ENCODE assay signal across 20 cellular contexts in genomic region chr18:79690586-79691482, GRCh38. TPM values are rescaled to one million over a fixed set of nuclear protein-coding genes. Genes with fewer than 3 reads are reported as not detected.
DNase-seq lines count a peak whose midpoint lies in the region; ATAC-seq and TF ChIP-seq lines count a peak whose summit lies in the region.
"Had no signal": no experiment of that assay in that cellular context is flagged by ENCODE, and none has a peak within 500 bp of the region (broad histone marks: within the 10 kb centered on the region; RNA-seq: fewer than 3 reads in every experiment).

No MANE protein-coding gene starts in this region.

- no peak overlapping the region for H2AFZ ChIP-seq in trophoblast cell (ENCODE audit: insufficient read depth, low read length, poor library complexity)
- H2AFZ ChIP-seq: neural progenitor cell had no signal

- H2AK5ac ChIP-seq in trophoblast cell (ENCODE audit: low read length): no peak overlapping the region

- WGBS in trophoblast cell (ENCODE audit: extremely low coverage, insufficient coverage, insufficient read length): no CpG with 5 or more reads among the region's 33 CpGs

- no peak for DNase-seq in activated T-cell treated with anti-CD3 and anti-CD28 coated beads, Interleukin-2, amount 50 U/mL, for 24 hours
- DNase-seq in activated T-cell treated with anti-CD3 and anti-CD28 coated beads, Interleukin-2, amount 50 U/mL, for 1 hour: no peak
- DNase-seq in central memory CD8-positive, alpha-beta T cell (ENCODE audit: low spot score in 2 of 2): no peak
- DNase-seq in trophoblast cell (no peak), SHP77 treated with DMSO at 0.1 percent for 48 hours (lab: John Stamatoyannopoulos, UW) (no peak), T1000 (lab: John Stamatoyannopoulos, UW) (no peak)
- DNase-seq: anterior cingulate cortex, DMS79, left colon, NCI-H1105, NCI-H2081, Right ventricle myocardium superior, spleen had no signal

- H3K14ac ChIP-seq in trophoblast cell (ENCODE audit: low read length): no peak overlapping the region

- H3K4me3 ChIP-seq in HEK293 (ENCODE audit: low read depth, low read length) (no peak overlapping the region), trophoblast cell (ENCODE audit: low read depth, low read length) (no peak overlapping the region)
- H3K4me3 ChIP-seq: esophagus muscularis mucosa, neural progenitor cell, spleen, thoracic aorta had no signal

- H3K27me3 ChIP-seq in trophoblast cell (ENCODE audit: insufficient read depth, low read length): no peaks in the 10 kb centered on the region
- H3K27me3 ChIP-seq: esophagus muscularis mucosa, neural progenitor cell, spleen had no signal

- peak; percentile 11 for ATAC-seq in central memory CD8-positive, alpha-beta T cell (replicated peaks; ENCODE audit: extremely low read depth, poor library complexity, severe bottlenecking)
- ATAC-seq in GM21447 (IDR thresholded peaks at IDR 0.05; ENCODE audit: unreplicated experiment): no peak
- ATAC-seq: activated T-helper 17 cell treated with anti-CD3 and anti-CD28 coated beads, Interleukin-2, amount 50 U/mL, for 72 hours; left colon had no signal

- H3K4me1 Mint-ChIP-seq in activated T-cell treated with anti-CD3 and anti-CD28 coated beads, Interleukin-2, amount 50 U/mL, for 24 hours (ENCODE audit: low read depth): peaks cover 55% of the 10 kb centered on the region
- H3K4me1 Mint-ChIP-seq in central memory CD8-positive, alpha-beta T cell: peaks cover 42% of the 10 kb centered on the region

- peak overlapping the region; percentile 57 for H3K4ac ChIP-seq in trophoblast cell (ENCODE audit: low read depth, low read length)

- TF ChIP-seq CTCF in HEK293 (tag by site-specific recombination; IDR thresholded peaks at IDR 0.05): no peak

- CTCF ChIA-PET in HEK293 (lab: Yijun Ruan, JAX): no interaction called here

- no peak overlapping the region for H3K9ac ChIP-seq in trophoblast cell (ENCODE audit: low read length)
- H3K9ac ChIP-seq: neural progenitor cell had no signal

- no peak overlapping the region for H2BK5ac ChIP-seq in trophoblast cell (ENCODE audit: low read depth, low read length, poor library complexity)

- no peak overlapping the region for H4K91ac ChIP-seq in trophoblast cell (ENCODE audit: low read depth, low read length)

- peak overlapping the region; percentile 20 for H4K8ac ChIP-seq in trophoblast cell (ENCODE audit: low read depth, low read length)

- no peak overlapping the region for H2BK120ac ChIP-seq in trophoblast cell (ENCODE audit: insufficient read depth, low read length, poor library complexity)

- POLR2A ChIA-PET in HEK293 (lab: Yijun Ruan, JAX): no interaction called here

- H3K23ac ChIP-seq in trophoblast cell (ENCODE audit: low read length): no peak overlapping the region

- H3K4me1 ChIP-seq in HEK293 (ENCODE audit: control insufficient read depth, insufficient read depth, low read length): 0 out of 2 replicates have a peak, but pooled peaks cover 2% of the 10 kb centered on the region
- H3K4me1 ChIP-seq in trophoblast cell (ENCODE audit: control insufficient read depth in 1 of 2, insufficient read depth in 2 of 2, low read length in 2 of 2): peaks cover 6 to 7% of the 10 kb centered on the region in 2 experiments

- H3K18ac ChIP-seq in trophoblast cell (ENCODE audit: low read length): peak overlapping the region; percentile 55

- no peaks in the 10 kb centered on the region for H3K9me3 Mint-ChIP-seq in activated T-cell treated with anti-CD3 and anti-CD28 coated beads, Interleukin-2, amount 50 U/mL, for 24 hours
- no peaks in the 10 kb centered on the region for H3K9me3 Mint-ChIP-seq in central memory CD8-positive, alpha-beta T cell
- H3K9me3 Mint-ChIP-seq: activated T-helper 17 cell treated with anti-CD3 and anti-CD28 coated beads, Interleukin-2, amount 50 U/mL, for 72 hours; neural progenitor cell had no signal

- peaks cover 30% of the 10 kb centered on the region for H3K36me3 Mint-ChIP-seq in activated T-cell treated with anti-CD3 and anti-CD28 coated beads, Interleukin-2, amount 50 U/mL, for 24 hours (ENCODE audit: low read depth)
- H3K36me3 Mint-ChIP-seq in central memory CD8-positive, alpha-beta T cell (ENCODE audit: insufficient read depth): peaks cover 41% of the 10 kb centered on the region

- H3K27ac Mint-ChIP-seq in activated T-cell treated with anti-CD3 and anti-CD28 coated beads, Interleukin-2, amount 50 U/mL, for 24 hours: peak overlapping the region; percentile 54
- H3K27ac Mint-ChIP-seq in central memory CD8-positive, alpha-beta T cell (ENCODE audit: low read depth): no peak overlapping the region
- H3K27ac Mint-ChIP-seq: activated T-helper 17 cell treated with anti-CD3 and anti-CD28 coated beads, Interleukin-2, amount 50 U/mL, for 72 hours had no signal

- H4K12ac ChIP-seq in trophoblast cell (ENCODE audit: low read depth, low read length): no peak overlapping the region

- H3K79me2 ChIP-seq in trophoblast cell (ENCODE audit: control insufficient read depth, insufficient read depth, low read length, poor library complexity): peaks cover 11% of the 10 kb centered on the region

- no peak overlapping the region for H3K4me3 Mint-ChIP-seq in activated T-cell treated with anti-CD3 and anti-CD28 coated beads, Interleukin-2, amount 50 U/mL, for 24 hours
- H3K4me3 Mint-ChIP-seq in central memory CD8-positive, alpha-beta T cell: no peak overlapping the region
- H3K4me3 Mint-ChIP-seq: activated T-helper 17 cell treated with anti-CD3 and anti-CD28 coated beads, Interleukin-2, amount 50 U/mL, for 72 hours; neural progenitor cell had no signal

- peaks cover 0 to 4% of the 10 kb centered on the region in 2 experiments; a peak in 1 of 3 replicates for H3K36me3 ChIP-seq in HEK293 (ENCODE audit: control insufficient read depth in 2 of 2, insufficient read depth in 1 of 2, low read length in 2 of 2)
- peaks cover 6 to 7% of the 10 kb centered on the region in 2 experiments for H3K36me3 ChIP-seq in trophoblast cell (ENCODE audit: control insufficient read depth in 1 of 2, insufficient read depth in 2 of 2, low read length in 2 of 2)
- H3K36me3 ChIP-seq: neural progenitor cell had no signal

- no peak overlapping the region for H2BK12ac ChIP-seq in trophoblast cell (ENCODE audit: low read length)

- H3K27ac ChIP-seq in HEK293 (ENCODE audit: extremely low read depth, low read depth, low read length) (no peak overlapping the region), trophoblast cell (ENCODE audit: low read depth, low read length) (no peak overlapping the region)
- H3K27ac ChIP-seq: C4-2B, esophagus muscularis mucosa, neural progenitor cell, spleen, thoracic aorta had no signal

- H3K27me3 Mint-ChIP-seq in activated T-cell treated with anti-CD3 and anti-CD28 coated beads, Interleukin-2, amount 50 U/mL, for 24 hours: no peaks in the 10 kb centered on the region
- H3K27me3 Mint-ChIP-seq in central memory CD8-positive, alpha-beta T cell: no peaks in the 10 kb centered on the region
- H3K27me3 Mint-ChIP-seq: activated T-helper 17 cell treated with anti-CD3 and anti-CD28 coated beads, Interleukin-2, amount 50 U/mL, for 72 hours had no signal

- H3K9me3 ChIP-seq in HEK293 (ENCODE audit: control insufficient read depth, insufficient read depth, low read depth, low read length) (no peaks in the 10 kb centered on the region), trophoblast cell (ENCODE audit: insufficient read depth, low read depth, low read length) (no peaks in the 10 kb centered on the region)
- H3K9me3 ChIP-seq: esophagus muscularis mucosa, spleen, thoracic aorta had no signal

- H3K79me1 ChIP-seq in trophoblast cell (ENCODE audit: low read length): no peaks in the 10 kb centered on the region

- no peak overlapping the region for H3K4me2 ChIP-seq in trophoblast cell (ENCODE audit: low read length)
- H3K4me2 ChIP-seq: neural progenitor cell had no signal

TF ChIP-seq in HEK293, 187 proteins besides CTCF, POLR2A, EP300 and RAD21 (continues in another document):
- no peak for TF ChIP-seq ZNF791 (tag by site-specific recombination; IDR thresholded peaks at IDR 0.05)
- no peak for TF ChIP-seq ZNF521 (tag by site-specific recombination; IDR thresholded peaks at IDR 0.05)
- no peak for TF ChIP-seq ZNF558 (tag by site-specific recombination; IDR thresholded peaks at IDR 0.05)
- peak; percentile 36; the same call in 1 of the 2 replicates for TF ChIP-seq ZIC2 (tag by site-specific recombination; IDR thresholded peaks at IDR 0.05)
- TF ChIP-seq ZNF184 (tag by site-specific recombination; IDR thresholded peaks at IDR 0.05): no peak

RNA-seq across cellular contexts. Expression of gene CTDP1, which starts 11.2 kb away (rescaled TPM):
- polyA plus RNA-seq in trophoblast cell (2013): 21.4 and 21.6 TPM in 2 replicates
